ENCODE assay signal across 19 cellular contexts in genomic region chr19:20612711-20613316, GRCh38. TPM values are rescaled to one million over a fixed set of nuclear protein-coding genes. Genes with fewer than 3 reads are reported as not detected.
A peak's percentile ranks its signal among the peaks of the same experiment; 100 is the strongest.
DNase-seq lines count a peak whose midpoint lies in the region; ATAC-seq and TF ChIP-seq lines count a peak whose summit lies in the region.
"Had no signal": no experiment of that assay in that cellular context is flagged by ENCODE, and none has a peak within 500 bp of the region (broad histone marks: within the 10 kb centered on the region; RNA-seq: fewer than 3 reads in every experiment).

No MANE protein-coding gene starts in this region.

- no peak for TF ChIP-seq POLR2A in body of pancreas (IDR thresholded peaks at IDR 0.05)

- H3K9me3 ChIP-seq in right cardiac atrium (ENCODE audit: control insufficient read depth, low read length) (no peaks in the 10 kb centered on the region), heart right ventricle (peaks cover 0 to 96% (median 9%) of the 10 kb centered on the region in 11 donors), body of pancreas (no peaks in the 10 kb centered on the region), osteoblast (ENCODE audit: low read depth, low read length) (no peaks in the 10 kb centered on the region)

- H3K36me3 ChIP-seq in heart right ventricle, result no peaks in the 10 kb centered on the region
- no peaks in the 10 kb centered on the region for H3K36me3 ChIP-seq in body of pancreas (replicated peaks in 1 of 2; ENCODE audit: insufficient read depth in 1 of 2, low read depth in 2 of 2)
- H3K36me3 ChIP-seq in osteoblast (ENCODE audit: insufficient read depth, low read length), result no peaks in the 10 kb centered on the region
- H3K36me3 ChIP-seq: heart left ventricle had no signal

- H3K4me1 ChIP-seq in right cardiac atrium (ENCODE audit: control insufficient read depth, insufficient read depth, low read length) (no peaks in the 10 kb centered on the region), heart right ventricle (no peaks in the 10 kb centered on the region), body of pancreas (peaks cover 18% of the 10 kb centered on the region), osteoblast (ENCODE audit: insufficient read depth, low read length) (no peaks in the 10 kb centered on the region)

- intact Hi-C loops in right cardiac atrium (cut with DNase I), result no loop called here
- intact Hi-C loops in heart right ventricle (cut with DNase I), result no loop called here
- intact Hi-C loops in body of pancreas (cut with DNase I), result no loop called here

- no peak overlapping the region for H3K27ac ChIP-seq in right cardiac atrium (ENCODE audit: low read length)
- H3K27ac ChIP-seq in heart right ventricle, result no peak overlapping the region
- peak overlapping the region in 3 of 4 donors; percentile 43 to 68 (median 64) for H3K27ac ChIP-seq in body of pancreas
- no peak overlapping the region for H3K27ac ChIP-seq in osteoblast (ENCODE audit: low read depth, low read length)
- H3K27ac ChIP-seq: epithelial cell of prostate, skin epidermis had no signal

- H3K27me3 ChIP-seq in right cardiac atrium (ENCODE audit: control insufficient read depth, insufficient read depth), result no peaks in the 10 kb centered on the region
- H3K27me3 ChIP-seq in heart right ventricle, result no peaks in the 10 kb centered on the region
- H3K27me3 ChIP-seq in body of pancreas, result no peaks in the 10 kb centered on the region
- no peaks in the 10 kb centered on the region for H3K27me3 ChIP-seq in osteoblast (ENCODE audit: insufficient read depth, low read length)
- H3K27me3 ChIP-seq: heart left ventricle had no signal

- 38% methylated on average over 5 of the region's 5 CpGs for WGBS in right cardiac atrium
- WGBS in heart right ventricle, 2 donors, result 46 to 57% methylated on average over 5 of the region's 5 CpGs
- 25 to 32% methylated on average over 5 of the region's 5 CpGs for WGBS in body of pancreas, 2 donors

- H4K20me1 ChIP-seq in osteoblast (ENCODE audit: insufficient read depth, low read length), result no peaks in the 10 kb centered on the region

- TF ChIP-seq CTCF in heart right ventricle (IDR thresholded peaks at IDR 0.05), result no peak
- no peak for TF ChIP-seq CTCF in body of pancreas (IDR thresholded peaks at IDR 0.05)
- no peak for TF ChIP-seq CTCF in osteoblast (IDR thresholded peaks at IDR 0.05; ENCODE audit: extremely low read depth, low read depth, low read length)

- ATAC-seq in right cardiac atrium (no peak), heart right ventricle (no peak), body of pancreas (peak; percentile 22), HG03175 (IDR thresholded peaks at IDR 0.05; ENCODE audit: unreplicated experiment) (no peak), GM21515 (IDR thresholded peaks at IDR 0.05; ENCODE audit: unreplicated experiment) (no peak)
- ATAC-seq: activated CD4-positive, alpha-beta T cell treated with anti-CD3 and anti-CD28 coated beads for 36 hours; heart left ventricle had no signal

- H2AFZ ChIP-seq in osteoblast (ENCODE audit: low read length), result peak overlapping the region; percentile 9

- no peaks in the 10 kb centered on the region for H3K79me2 ChIP-seq in osteoblast (ENCODE audit: insufficient read depth, low read length)

- H3K4me3 ChIP-seq in right cardiac atrium (ENCODE audit: low read length) (peak overlapping the region; percentile 8), heart right ventricle (peak overlapping the region in 4 of 10 donors; percentile 19 to 35 (median 33)), body of pancreas (no peak overlapping the region), osteoblast (ENCODE audit: insufficient read depth, low read length) (peak overlapping the region; percentile 52)

- DNase-seq in right cardiac atrium, result no peak
- DNase-seq in heart right ventricle, result no peak
- DNase-seq in body of pancreas, result peak in 1 of 4 donors; percentile 28
- peak; percentile 48 for DNase-seq in osteoblast (ENCODE audit: insufficient read length, low spot score, missing footprints)
- no peak for DNase-seq in NCI-H82 (lab: John Stamatoyannopoulos, UW)
- DNase-seq in NCI-H345 (lab: John Stamatoyannopoulos, UW), result no peak
- DNase-seq: activated CD4-positive, alpha-beta T cell treated with anti-CD3 and anti-CD28 coated beads for 36 hours; activated CD8-positive, alpha-beta memory T cell treated with anti-CD3 and anti-CD28 coated beads, Interleukin-2, amount 50 U/mL, for 4 hours; activated gamma-delta T cell; COR-L47; cortex of kidney; heart left ventricle; kidney; NCI-H1092; T-helper 9 cell had no signal

- H3K4me2 ChIP-seq in osteoblast (ENCODE audit: insufficient read depth, low read length), result peak overlapping the region; percentile 48

RNA-seq across cellular contexts. Expression of gene ZNF737, which starts 47.2 kb away (rescaled TPM):
- 1 to 10 TPM; 4.8 to 6.4 (median 5.8) TPM for total RNA-seq in right cardiac atrium
- polyA plus RNA-seq in right cardiac atrium, result 3.6 TPM
- total RNA-seq in heart right ventricle, result 1 to 10 TPM; 2.7 to 8.5 (median 4.2) TPM
- polyA plus RNA-seq in heart right ventricle, result 1 to 10 TPM; 1.4 to 1.8 TPM
- total RNA-seq in body of pancreas, result 10 to 100 TPM; 16.8 to 26.7 TPM
- total RNA-seq in osteoblast, result 9.8 and 14.7 TPM in 2 replicates

RNA-seq across cellular contexts. Expression of gene ZNF626, which starts 48.6 kb away (rescaled TPM):
- 10 to 100 TPM in 2 of 4 donors, 1 to 10 TPM in 2; 8.6 to 12.4 (median 10.6) TPM for total RNA-seq in right cardiac atrium
- 5.1 TPM for polyA plus RNA-seq in right cardiac atrium
- total RNA-seq in heart right ventricle, result 10 to 100 TPM in 3 of 10 donors, 1 to 10 TPM in 7; 7.4 to 12.5 (median 9.2) TPM
- polyA plus RNA-seq in heart right ventricle, result 1 to 10 TPM; 2.5 to 2.8 TPM
- 10 to 100 TPM in 1 of 2 donors, 1 to 10 TPM in 1; 4.0 to 11.4 TPM for total RNA-seq in body of pancreas
- 15.6 and 19.9 TPM in 2 replicates for total RNA-seq in osteoblast

Comparison
In these comparisons a context has a peak if more than half of its experiments do, and no peak if none do; other contexts are left out.
1. H3K27ac ChIP-seq: peak in body of pancreas (3 of 4); none in right cardiac atrium (single experiment), heart right ventricle (0 of 10) and osteoblast (single experiment).
2. H3K4me3 ChIP-seq: peak in right cardiac atrium (single experiment) and osteoblast (single experiment); none in body of pancreas (0 of 2).